8 cellular contexts compared by ENCODE assay signal in the genomic region with DNA sequence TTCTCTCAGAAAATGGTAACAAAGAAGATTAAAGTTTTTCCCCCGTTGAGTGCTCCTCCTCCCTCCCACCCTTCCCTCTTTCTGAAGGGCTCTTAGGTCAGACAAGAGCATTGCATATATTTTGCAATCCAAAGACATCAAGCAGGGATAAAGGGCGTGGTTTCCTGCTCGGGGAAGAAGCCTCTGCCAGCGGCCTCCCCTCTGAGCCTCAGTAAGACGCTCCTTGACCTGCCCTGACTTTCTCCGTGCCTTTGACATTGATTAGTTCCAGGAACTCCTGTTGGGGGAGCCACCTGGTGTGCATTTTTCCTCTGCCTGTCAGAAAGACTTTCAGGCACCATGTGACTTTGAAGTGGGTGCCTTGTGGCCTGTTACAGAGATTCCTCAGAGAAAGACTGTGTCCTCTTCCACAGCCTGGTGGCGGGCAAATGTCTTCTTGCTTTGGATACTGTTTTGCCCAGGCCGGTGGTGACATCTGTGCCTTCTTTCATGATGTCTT.
DNase-seq lines count a peak whose midpoint lies in the region; ATAC-seq lines count a peak whose summit lies in the region.

No MANE protein-coding gene starts in this region.

- DNase-seq in AG20443 (ENCODE audit: low spot score) (peak; percentile 72), LHCN-M2 (ENCODE audit: low read depth) (peak; percentile 57), SW480 (ENCODE audit: low spot score) (peak; percentile 73), trophoblast cell (peak; percentile 63 to 68), GDM1 (lab: John Stamatoyannopoulos, UW) (no peak), globus pallidus (ENCODE audit: low spot score) (no peak)

- H3K4ac ChIP-seq in trophoblast cell (ENCODE audit: low read depth, low read length), result no peak overlapping the region

- no peak overlapping the region for H2BK12ac ChIP-seq in trophoblast cell (ENCODE audit: low read length)

- H4K8ac ChIP-seq in trophoblast cell (ENCODE audit: low read depth, low read length), result no peak overlapping the region

- no peak overlapping the region for H3K4me2 ChIP-seq in trophoblast cell (ENCODE audit: low read length)

- no peak overlapping the region for H4K91ac ChIP-seq in trophoblast cell (ENCODE audit: low read depth, low read length)

- H2BK5ac ChIP-seq in trophoblast cell (ENCODE audit: low read depth, low read length, poor library complexity), result no peak overlapping the region

- H2BK120ac ChIP-seq in trophoblast cell (ENCODE audit: insufficient read depth, low read length, poor library complexity), result no peak overlapping the region

- peak overlapping the region; percentile 48 for H3K27ac ChIP-seq in trophoblast cell (ENCODE audit: low read depth, low read length)

- no peak overlapping the region for H3K18ac ChIP-seq in trophoblast cell (ENCODE audit: low read length)

- H3K79me1 ChIP-seq in trophoblast cell (ENCODE audit: low read length), result peaks cover 11% of the 10 kb centered on the region

- H2AFZ ChIP-seq in trophoblast cell (ENCODE audit: insufficient read depth, low read length, poor library complexity), result no peak overlapping the region

- H3K27me3 ChIP-seq in trophoblast cell (ENCODE audit: insufficient read depth, low read length), result no peaks in the 10 kb centered on the region

- H4K12ac ChIP-seq in trophoblast cell (ENCODE audit: low read depth, low read length), result no peak overlapping the region

- no peak overlapping the region for H3K4me3 ChIP-seq in trophoblast cell (ENCODE audit: low read depth, low read length)

- H3K79me2 ChIP-seq in trophoblast cell (ENCODE audit: control insufficient read depth, insufficient read depth, low read length, poor library complexity), result no peaks in the 10 kb centered on the region

- H3K23ac ChIP-seq in trophoblast cell (ENCODE audit: low read length), result no peak overlapping the region

- H3K9ac ChIP-seq in trophoblast cell (ENCODE audit: low read length), result no peak overlapping the region

- H3K36me3 ChIP-seq in trophoblast cell (ENCODE audit: control insufficient read depth in 1 of 2, insufficient read depth in 2 of 2, low read length in 2 of 2), result peaks cover 0 to 1% of the 10 kb centered on the region in 2 experiments

- peaks cover 16 to 17% of the 10 kb centered on the region in 2 experiments for H3K4me1 ChIP-seq in trophoblast cell (ENCODE audit: control insufficient read depth in 1 of 2, insufficient read depth in 2 of 2, low read length in 2 of 2)

- no CpG with 5 or more reads among the region's 8 CpGs for WGBS in trophoblast cell (ENCODE audit: extremely low coverage, insufficient coverage, insufficient read length)

- H3K14ac ChIP-seq in trophoblast cell (ENCODE audit: low read length), result no peak overlapping the region

- ATAC-seq in esophagus mucosa, result peak; percentile 52
- no peak for ATAC-seq in HG03095 (IDR thresholded peaks at IDR 0.05; ENCODE audit: unreplicated experiment)

- no peak overlapping the region for H2AK5ac ChIP-seq in trophoblast cell (ENCODE audit: low read length)

- no peaks in the 10 kb centered on the region for H3K9me3 ChIP-seq in trophoblast cell (ENCODE audit: insufficient read depth, low read depth, low read length)

Comparison
In these comparisons a context has a peak if more than half of its experiments do, and no peak if none do; other contexts are left out.
1. DNase-seq: peak in AG20443 (single experiment), LHCN-M2 (single experiment), SW480 (single experiment) and trophoblast cell (2 of 2); none in GDM1 (single experiment) and globus pallidus (single experiment).